ENCODE assay signal across 18 cellular contexts in the genomic region with DNA sequence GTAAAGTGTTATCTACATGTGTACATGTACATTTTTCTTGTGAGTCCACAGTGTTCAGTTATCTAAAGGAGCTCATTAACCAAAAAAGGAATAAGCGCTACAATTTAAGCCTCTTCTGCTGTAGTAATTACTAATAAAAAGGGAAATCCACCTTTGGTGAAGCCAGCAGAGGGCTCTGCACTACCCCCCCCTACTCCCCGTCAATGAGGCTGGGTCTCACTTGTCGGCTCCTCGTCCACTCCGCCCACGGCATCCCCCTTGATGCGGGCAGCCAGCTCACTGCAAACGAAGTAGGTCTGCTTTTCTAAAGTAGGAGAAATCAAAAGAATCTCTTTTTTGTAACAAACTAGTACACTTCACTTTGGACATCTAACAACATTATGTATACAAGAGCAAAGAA. TPM values are rescaled to one million over a fixed set of nuclear protein-coding genes. Genes with fewer than 3 reads are reported as not detected.
DNase-seq lines count a peak whose midpoint lies in the region; ATAC-seq and TF ChIP-seq lines count a peak whose summit lies in the region.
"Had no signal": no experiment of that assay in that cellular context is flagged by ENCODE, and none has a peak within 500 bp of the region (broad histone marks: within the 10 kb centered on the region; RNA-seq: fewer than 3 reads in every experiment).

No MANE protein-coding gene starts in this region.

- CTCF ChIA-PET in T-cell (lab: Charles Lee), result no interaction called here
- CTCF ChIA-PET in CD8-positive, alpha-beta memory T cell (lab: Charles Lee), result no interaction called here

- no peak overlapping the region for H3K4me3 Mint-ChIP-seq in endothelial cell (ENCODE audit: unreplicated experiment)
- peak overlapping the region in 1 of 3 donors; percentile 60 for H3K4me3 Mint-ChIP-seq in T-cell
- peak overlapping the region in 1 of 7 donors; percentile 27 for H3K4me3 Mint-ChIP-seq in CD8-positive, alpha-beta memory T cell
- H3K4me3 Mint-ChIP-seq: activated CD4-positive, alpha-beta T cell treated with anti-CD3 and anti-CD28 coated beads, Interleukin-2, amount 10 ng/mL, durations not matched to agents 24 days and 14 days had no signal

- H3K27ac Mint-ChIP-seq in endothelial cell (ENCODE audit: unreplicated experiment) (no peak overlapping the region), T-cell (no peak overlapping the region)
- H3K27ac Mint-ChIP-seq in CD8-positive, alpha-beta memory T cell, result no peak overlapping the region
- H3K27ac Mint-ChIP-seq: activated CD4-positive, alpha-beta T cell treated with anti-CD3 and anti-CD28 coated beads, Interleukin-2, amount 10 ng/mL, durations not matched to agents 24 days and 14 days had no signal

- H3K36me3 ChIP-seq in CD8-positive, alpha-beta memory T cell (ENCODE audit: insufficient read depth, low read length), result no peaks in the 10 kb centered on the region
- H3K36me3 ChIP-seq: ascending aorta, HAP-1, heart right ventricle, pancreas, upper lobe of left lung had no signal

- peak; percentile 18 for DNase-seq in stimulated activated CD4-positive, alpha-beta T cell treated with anti-CD3 and anti-CD28 coated beads, Interleukin-4, amount 100 ng/mL, for 24 hours
- DNase-seq in stimulated activated CD4-positive, alpha-beta T cell treated with anti-CD3 and anti-CD28 coated beads, Interleukin-2, amount 100 ng/mL, for 48 hours, result no peak
- DNase-seq in NAMALWA (ENCODE audit: low spot score), result peak; percentile 20
- peak; percentile 60 for DNase-seq in endothelial cell (ENCODE audit: low spot score)
- no peak for DNase-seq in retinal pigment epithelial cell (ENCODE audit: low read depth)
- no peak for DNase-seq in T-cell
- no peak for DNase-seq in CD8-positive, alpha-beta memory T cell
- DNase-seq: activated CD4-positive, alpha-beta T cell treated with anti-CD3 and anti-CD28 coated beads, Interleukin-2, amount 10 ng/mL, durations not matched to agents 24 days and 14 days; activated gamma-delta T cell; heart right ventricle; NCI-H1092 treated with DMSO at 0.1 percent for 48 hours; NCI-H2081; NCI-H510A; pancreas; upper lobe of left lung had no signal

- H3K36me3 Mint-ChIP-seq in endothelial cell (ENCODE audit: low read depth, unreplicated experiment), result no peaks in the 10 kb centered on the region
- no peaks in the 10 kb centered on the region for H3K36me3 Mint-ChIP-seq in T-cell
- H3K36me3 Mint-ChIP-seq in CD8-positive, alpha-beta memory T cell, result peaks cover 0 to 2% (median 0%) of the 10 kb centered on the region in 3 donors

- ATAC-seq in GM19035 (IDR thresholded peaks at IDR 0.05; ENCODE audit: unreplicated experiment) (no peak), T-cell (replicated peaks in 1 of 4) (no peak)
- ATAC-seq: heart right ventricle, pancreas had no signal

- H3K27me3 ChIP-seq in CD8-positive, alpha-beta memory T cell (ENCODE audit: insufficient read depth, low read length, poor library complexity, severe bottlenecking), result no peaks in the 10 kb centered on the region
- H3K27me3 ChIP-seq: ascending aorta, heart right ventricle, pancreas, upper lobe of left lung had no signal

- no peak overlapping the region for H3K27ac ChIP-seq in CD8-positive, alpha-beta memory T cell (ENCODE audit: low read depth, low read length)
- H3K27ac ChIP-seq: ascending aorta, heart right ventricle, pancreas, upper lobe of left lung had no signal

- H3K4me3 ChIP-seq in retinal pigment epithelial cell (ENCODE audit: low read length), result no peak overlapping the region
- no peak overlapping the region for H3K4me3 ChIP-seq in CD8-positive, alpha-beta memory T cell (ENCODE audit: low read length)
- H3K4me3 ChIP-seq: ascending aorta, HAP-1, heart right ventricle, pancreas, upper lobe of left lung had no signal

- POLR2A ChIA-PET in T-cell (lab: Charles Lee), result no interaction called here
- POLR2A ChIA-PET in CD8-positive, alpha-beta memory T cell (lab: Charles Lee), result no interaction called here

- H3K9me3 ChIP-seq in CD8-positive, alpha-beta memory T cell (ENCODE audit: low read length), result no peaks in the 10 kb centered on the region
- H3K9me3 ChIP-seq: ascending aorta, HAP-1, heart right ventricle, pancreas, upper lobe of left lung had no signal

- no peaks in the 10 kb centered on the region for H3K4me1 ChIP-seq in CD8-positive, alpha-beta memory T cell (ENCODE audit: insufficient read depth, low read length)
- H3K4me1 ChIP-seq: HAP-1, pancreas, upper lobe of left lung had no signal

- no peaks in the 10 kb centered on the region for H3K9me3 Mint-ChIP-seq in endothelial cell (ENCODE audit: unreplicated experiment)
- H3K9me3 Mint-ChIP-seq in T-cell, result no peaks in the 10 kb centered on the region
- H3K9me3 Mint-ChIP-seq in CD8-positive, alpha-beta memory T cell, result peaks cover 0 to 1% (median 0%) of the 10 kb centered on the region in 5 donors
- H3K9me3 Mint-ChIP-seq: activated CD4-positive, alpha-beta T cell treated with anti-CD3 and anti-CD28 coated beads, Interleukin-2, amount 10 ng/mL, durations not matched to agents 24 days and 14 days had no signal

- TF ChIP-seq CTCF in endothelial cell (IDR thresholded peaks at IDR 0.05; ENCODE audit: unreplicated experiment) (no peak), retinal pigment epithelial cell (conservative IDR thresholded peaks at IDR 0.05; ENCODE audit: low read depth, low read length) (peak; percentile 32)

- no peaks in the 10 kb centered on the region for H3K4me1 Mint-ChIP-seq in endothelial cell (ENCODE audit: unreplicated experiment)
- H3K4me1 Mint-ChIP-seq in T-cell, result peaks cover 0 to 7% (median 4%) of the 10 kb centered on the region in 3 donors
- H3K4me1 Mint-ChIP-seq in CD8-positive, alpha-beta memory T cell, result peaks cover 3 to 10% (median 5%) of the 10 kb centered on the region in 3 donors

- H3K27me3 Mint-ChIP-seq in endothelial cell (ENCODE audit: unreplicated experiment) (peaks cover 6% of the 10 kb centered on the region), T-cell (peaks cover 0 to 2% of the 10 kb centered on the region in 2 donors)
- peaks cover 0 to 2% of the 10 kb centered on the region in 2 donors for H3K27me3 Mint-ChIP-seq in CD8-positive, alpha-beta memory T cell

RNA-seq across cellular contexts. Expression of gene WASHC2A, which starts 4.7 kb away (rescaled TPM):
- total RNA-seq in endothelial cell (ENCODE audit: unreplicated experiment), result 79.3 TPM
- 10 to 100 TPM; 46.2 to 62.6 (median 55.3) TPM for total RNA-seq in T-cell
- 10 to 100 TPM; 30.9 to 33.2 TPM for total RNA-seq in CD8-positive, alpha-beta memory T cell
- polyA plus RNA-seq in CD8-positive, alpha-beta memory T cell, result 46.1 TPM

Comparison
In these comparisons a context has a peak if more than half of its experiments do, and no peak if none do; other contexts are left out.
1. DNase-seq: peak in stimulated activated CD4-positive, alpha-beta T cell treated with anti-CD3 and anti-CD28 coated beads, Interleukin-4, amount 100 ng/mL, for 24 hours (single experiment), NAMALWA (single experiment) and endothelial cell (single experiment); none in stimulated activated CD4-positive, alpha-beta T cell treated with anti-CD3 and anti-CD28 coated beads, Interleukin-2, amount 100 ng/mL, for 48 hours (0 of 2), retinal pigment epithelial cell (single experiment), T-cell (0 of 34) and CD8-positive, alpha-beta memory T cell (0 of 5).